ENCODE assay signal across 1 cellular context in genomic region chr1:31939484-31940329, GRCh38.
TF ChIP-seq lines count a peak whose summit lies in the region.

No MANE protein-coding gene starts in this region.

TF ChIP-seq in A549, 52 proteins besides CTCF, POLR2A, EP300 and RAD21 (continued from another document):
- TF ChIP-seq CEBPB (IDR thresholded peaks at IDR 0.05) (peak; percentile 83 to 92), MAFK (IDR thresholded peaks at IDR 0.05; ENCODE audit: partially characterized antibody) (no peak), HEYL (CRISPR knock-in tag; IDR thresholded peaks at IDR 0.05) (no peak), USF2 (IDR thresholded peaks at IDR 0.05) (no peak), KDM1A (IDR thresholded peaks at IDR 0.05; ENCODE audit: low read depth) (no peak)
TF ChIP-seq in A549: peak in this region for 8.
